10 cellular contexts compared by ENCODE assay signal in genomic region chr9:91898451-91899433, GRCh38. TPM values are rescaled to one million over a fixed set of nuclear protein-coding genes. Genes with fewer than 3 reads are reported as not detected.
DNase-seq lines count a peak whose midpoint lies in the region; ATAC-seq, FAIRE-seq and TF ChIP-seq lines count a peak whose summit lies in the region.
"Had no signal": no experiment of that assay in that cellular context is flagged by ENCODE, and none has a peak within 500 bp of the region (broad histone marks: within the 10 kb centered on the region; RNA-seq: fewer than 3 reads in every experiment).

No MANE protein-coding gene starts in this region.

- intact Hi-C loops in naive thymus-derived CD4-positive, alpha-beta T cell (cut with micrococcal nuclease): no loop called here
- intact Hi-C loops in posterior vena cava (cut with DNase I): loop anchor here in 1 of 2 donors (5.0 kb wide), 1 partner anchor 49 kb away; no protein-coding TSS in a partner anchor

- TF ChIP-seq CTCF in bronchial epithelial cell (IDR thresholded peaks at IDR 0.05; ENCODE audit: insufficient read depth, low read length, severe bottlenecking): no peak

- peaks cover 0 to 3% (median 0%) of the 10 kb centered on the region in 5 donors for H3K36me3 Mint-ChIP-seq in naive thymus-derived CD4-positive, alpha-beta T cell

- no peaks in the 10 kb centered on the region for H3K27me3 ChIP-seq in bronchial epithelial cell (ENCODE audit: control insufficient read depth, insufficient read depth, low read length)
- no peaks in the 10 kb centered on the region for H3K27me3 ChIP-seq in naive thymus-derived CD4-positive, alpha-beta T cell (ENCODE audit: control insufficient read depth in 2 of 2, insufficient read depth in 2 of 2, low read length in 2 of 2)

- CTCF ChIA-PET in naive thymus-derived CD4-positive, alpha-beta T cell (lab: Charles Lee): no interaction called here

- no peak for FAIRE-seq in bronchial epithelial cell (lab: Jason Lieb, UNC)

- H3K4me1 Mint-ChIP-seq in naive thymus-derived CD4-positive, alpha-beta T cell: peaks cover 0 to 13% (median 0%) of the 10 kb centered on the region in 7 donors

- H3K27ac Mint-ChIP-seq in naive thymus-derived CD4-positive, alpha-beta T cell: no peak overlapping the region

- H3K27ac ChIP-seq in naive thymus-derived CD4-positive, alpha-beta T cell (ENCODE audit: low read depth, low read length): no peak overlapping the region
- H3K27ac ChIP-seq: parathyroid adenoma had no signal

- no peak overlapping the region for H3K4me3 ChIP-seq in bronchial epithelial cell (ENCODE audit: low read depth, low read length)
- H3K4me3 ChIP-seq in naive thymus-derived CD4-positive, alpha-beta T cell (ENCODE audit: low read length): no peak overlapping the region

- peaks cover 18 to 40% (median 35%) of the 10 kb centered on the region in 5 donors for H3K27me3 Mint-ChIP-seq in naive thymus-derived CD4-positive, alpha-beta T cell

- POLR2A ChIA-PET in naive thymus-derived CD4-positive, alpha-beta T cell (lab: Charles Lee): no interaction called here

- H3K9me3 ChIP-seq in naive thymus-derived CD4-positive, alpha-beta T cell (ENCODE audit: control insufficient read depth in 2 of 3, low read length in 3 of 3): no peaks in the 10 kb centered on the region

- ATAC-seq in naive thymus-derived CD4-positive, alpha-beta T cell: peak; percentile 18

- DNase-seq in DMS153 (lab: John Stamatoyannopoulos, UW) (peak; percentile 98), NCI-H187 treated with DMSO at 0.1 percent for 48 hours (lab: John Stamatoyannopoulos, UW) (peak; percentile 81), bronchial epithelial cell (ENCODE audit: low read depth) (peak; percentile 39), posterior vena cava (ENCODE audit: low spot score) (no peak), NOMO-1 treated with dmso at 0.1 percent for 144 hours (lab: John Stamatoyannopoulos, UW; ENCODE audit: unreplicated experiment) (no peak)
- no peak for DNase-seq in naive thymus-derived CD4-positive, alpha-beta T cell
- DNase-seq in stimulated activated CD4-positive, alpha-beta T cell treated with anti-CD3 and anti-CD28 coated beads, Interleukin-15, amount 100 ng/mL, for 24 hours: no peak
- DNase-seq in activated CD4-positive, CD25-positive, alpha-beta regulatory T cell treated with anti-CD3 and anti-CD28 coated beads, Interleukin-2, amount 50 U/mL, for 72 hours: no peak
- DNase-seq: NCI-H82 had no signal

- peaks cover 0 to 2% (median 0%) of the 10 kb centered on the region in 11 donors for H3K9me3 Mint-ChIP-seq in naive thymus-derived CD4-positive, alpha-beta T cell

- H3K4me1 ChIP-seq in naive thymus-derived CD4-positive, alpha-beta T cell (ENCODE audit: control insufficient read depth in 2 of 2, insufficient read depth in 2 of 2, low read length in 2 of 2): no peaks in the 10 kb centered on the region

- H3K36me3 ChIP-seq in bronchial epithelial cell (ENCODE audit: control insufficient read depth, insufficient read depth, low read length): no peaks in the 10 kb centered on the region
- no peaks in the 10 kb centered on the region for H3K36me3 ChIP-seq in naive thymus-derived CD4-positive, alpha-beta T cell (ENCODE audit: control insufficient read depth in 2 of 3, insufficient read depth in 3 of 3, low read length in 3 of 3)

- H3K4me3 Mint-ChIP-seq in naive thymus-derived CD4-positive, alpha-beta T cell: no peak overlapping the region

RNA-seq across cellular contexts. Expression of gene ROR2, which starts 51.3 kb away (rescaled TPM):
- total RNA-seq in bronchial epithelial cell (0.13 and 0.26 TPM in 2 replicates), posterior vena cava (10 to 100 TPM; 24.7 to 28.4 TPM)
- 1 to 10 TPM in 1 of 5 experiments, under 1 TPM in 1, not detected in 3; 0.48 to 2.1 TPM for total RNA-seq in naive thymus-derived CD4-positive, alpha-beta T cell
- not detected for polyA plus RNA-seq in naive thymus-derived CD4-positive, alpha-beta T cell

Comparison
In these comparisons a context has a peak if more than half of its experiments do, and no peak if none do; other contexts are left out.
1. DNase-seq: peak in DMS153 (single experiment), NCI-H187 treated with DMSO at 0.1 percent for 48 hours (single experiment) and bronchial epithelial cell (single experiment); none in naive thymus-derived CD4-positive, alpha-beta T cell (0 of 9), posterior vena cava (single experiment), stimulated activated CD4-positive, alpha-beta T cell treated with anti-CD3 and anti-CD28 coated beads, Interleukin-15, amount 100 ng/mL, for 24 hours (single experiment), NOMO-1 treated with dmso at 0.1 percent for 144 hours (single experiment) and activated CD4-positive, CD25-positive, alpha-beta regulatory T cell treated with anti-CD3 and anti-CD28 coated beads, Interleukin-2, amount 50 U/mL, for 72 hours (single experiment).
2. RNA of gene ROR2, which starts 51.3 kb away (total RNA-seq): 24.7 to 28.4 TPM in posterior vena cava; 0.13 to 0.26 TPM in bronchial epithelial cell and 0.48 to 2.1 TPM in naive thymus-derived CD4-positive, alpha-beta T cell; every median in the first group is over 4 times any median in the second.